In the genomic region with DNA sequence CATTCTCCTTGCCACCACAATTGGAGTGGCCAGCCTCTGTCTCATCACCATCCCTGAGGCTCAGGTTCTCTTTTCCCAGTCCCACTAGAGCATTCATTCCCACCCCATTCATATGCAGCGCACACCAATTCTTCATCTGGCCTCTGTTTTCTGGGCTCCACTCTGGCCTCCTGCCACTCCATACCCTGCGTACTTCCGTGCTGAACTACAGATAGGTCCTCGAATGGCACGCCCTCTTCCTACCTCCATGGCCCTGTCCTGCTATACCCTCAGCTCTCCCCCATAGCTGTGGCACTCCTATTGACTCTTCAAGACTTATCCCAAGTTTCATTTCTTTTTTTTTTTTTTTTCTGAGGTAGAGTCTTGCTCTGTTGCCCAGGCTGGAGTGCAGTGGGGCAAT, we compare ENCODE assay signal across 30 cellular contexts. TPM values are rescaled to one million over a fixed set of nuclear protein-coding genes. Genes with fewer than 3 reads are reported as not detected.
"Had no signal": no experiment of that assay in that cellular context is flagged by ENCODE, and none has a peak within 500 bp of the region (broad histone marks: within the 10 kb centered on the region; RNA-seq: fewer than 3 reads in every experiment).

No MANE protein-coding gene starts in this region.

- H3K27me3 ChIP-seq: brain microvascular endothelial cell had no signal

- H3K4me1 Mint-ChIP-seq: central memory CD8-positive, alpha-beta T cell had no signal

- H3K4me3 ChIP-seq: esophagus squamous epithelium, gastroesophageal sphincter had no signal

- ATAC-seq: activated T-cell treated with anti-CD3 and anti-CD28 coated beads, Interleukin-2, amount 50 U/mL, for 4 hours; activated T-helper 17 cell treated with anti-CD3 and anti-CD28 coated beads, Interleukin-2, amount 50 U/mL, for 72 hours; effector memory CD8-positive, alpha-beta T cell; gastroesophageal sphincter; WTC11 had no signal

- H3K4me3 Mint-ChIP-seq: activated CD4-positive, alpha-beta memory T cell treated with anti-CD3 and anti-CD28 coated beads, Interleukin-2, amount 10 ng/mL, durations not matched to agents 7 days and 5 days; activated CD4-positive, alpha-beta T cell treated with anti-CD3 and anti-CD28 coated beads, Interleukin-2, amount 10 ng/mL, durations not matched to agents 7 days and 5 days; activated naive CD8-positive, alpha-beta T cell; activated T-cell treated with anti-CD3 and anti-CD28 coated beads, Interleukin-2, amount 50 U/mL, for 4 hours; activated T-helper 17 cell treated with anti-CD3 and anti-CD28 coated beads, Interleukin-2, amount 50 U/mL, for 72 hours; central memory CD8-positive, alpha-beta T cell; effector memory CD8-positive, alpha-beta T cell; WTC11 had no signal

- H3K9me3 Mint-ChIP-seq: activated CD4-positive, alpha-beta memory T cell treated with anti-CD3 and anti-CD28 coated beads, Interleukin-2, amount 10 ng/mL, durations not matched to agents 7 days and 5 days; activated CD4-positive, alpha-beta T cell treated with anti-CD3 and anti-CD28 coated beads, Interleukin-2, amount 10 ng/mL, durations not matched to agents 7 days and 5 days; activated T-cell treated with anti-CD3 and anti-CD28 coated beads, Interleukin-2, amount 50 U/mL, for 4 hours; activated T-helper 17 cell treated with anti-CD3 and anti-CD28 coated beads, Interleukin-2, amount 50 U/mL, for 72 hours; central memory CD8-positive, alpha-beta T cell; effector memory CD8-positive, alpha-beta T cell; WTC11 had no signal

- H3K27ac ChIP-seq: brain microvascular endothelial cell, epithelial cell of prostate, esophagus squamous epithelium, gastroesophageal sphincter, VCaP had no signal

- H3K9me3 ChIP-seq: esophagus squamous epithelium, gastroesophageal sphincter had no signal

- DNase-seq: activated CD4-positive, alpha-beta memory T cell treated with anti-CD3 and anti-CD28 coated beads, Interleukin-2, amount 10 ng/mL, durations not matched to agents 7 days and 5 days; activated CD4-positive, alpha-beta T cell treated with anti-CD3 and anti-CD28 coated beads for 1 hour; activated CD4-positive, alpha-beta T cell treated with anti-CD3 and anti-CD28 coated beads for 4 hours; activated CD4-positive, alpha-beta T cell treated with anti-CD3 and anti-CD28 coated beads, Interleukin-2, amount 10 ng/mL, durations not matched to agents 7 days and 5 days; activated CD4-positive, alpha-beta T cell treated with anti-CD3 and anti-CD28 coated beads, Interleukin-2, amount 50 U/mL, for 4 hours; activated CD8-positive, alpha-beta memory T cell treated with anti-CD3 and anti-CD28 coated beads, Interleukin-2, amount 50 U/mL, for 48 hours; activated effector memory CD4-positive, alpha-beta T cell treated with Interleukin-2 at 50 U/mL for 16 hours; activated gamma-delta T cell treated with Interleukin-2 at 50 U/mL for 16 hours; activated naive CD4-positive, alpha-beta T cell treated with anti-CD3 and anti-CD28 coated beads, Interleukin-2, amount 50 U/mL, for 16 hours; activated naive CD4-positive, alpha-beta T cell treated with Interleukin-2 at 50 U/mL for 16 hours; activated T-cell treated with anti-CD3 and anti-CD28 coated beads for 4 hours; activated T-cell treated with anti-CD3 and anti-CD28 coated beads, Interleukin-2, amount 50 U/mL, for 4 hours; amniotic stem cell; brain microvascular endothelial cell; cortex of kidney; dermis blood vessel endothelial cell; effector CD4-positive, alpha-beta T cell; effector memory CD8-positive, alpha-beta T cell; esophagus squamous epithelium; foreskin melanocyte; T-helper 2 cell had no signal

- H3K36me3 Mint-ChIP-seq: activated naive CD8-positive, alpha-beta T cell; WTC11 had no signal

- H3K27ac Mint-ChIP-seq: activated CD4-positive, alpha-beta memory T cell treated with anti-CD3 and anti-CD28 coated beads, Interleukin-2, amount 10 ng/mL, durations not matched to agents 7 days and 5 days; activated CD4-positive, alpha-beta T cell treated with anti-CD3 and anti-CD28 coated beads, Interleukin-2, amount 10 ng/mL, durations not matched to agents 7 days and 5 days; activated naive CD8-positive, alpha-beta T cell; activated T-helper 17 cell treated with anti-CD3 and anti-CD28 coated beads, Interleukin-2, amount 50 U/mL, for 72 hours; effector memory CD8-positive, alpha-beta T cell; WTC11 had no signal

- H3K36me3 ChIP-seq: brain microvascular endothelial cell, esophagus squamous epithelium, gastroesophageal sphincter had no signal

RNA-seq across cellular contexts. Expression of gene PAQR5, which starts 25.9 kb away (rescaled TPM):
- total RNA-seq: activated CD4-positive, alpha-beta memory T cell treated with anti-CD3 and anti-CD28 coated beads, Interleukin-2, amount 10 ng/mL, durations not matched to agents 7 days and 5 days; activated CD4-positive, alpha-beta T cell treated with anti-CD3 and anti-CD28 coated beads, Interleukin-2, amount 10 ng/mL, durations not matched to agents 7 days and 5 days; activated T-helper 17 cell treated with anti-CD3 and anti-CD28 coated beads, Interleukin-2, amount 50 U/mL, for 72 hours; dermis blood vessel endothelial cell; glomerular endothelial cell; T-helper 1 cell treated with Interleukin-12 subunit alpha and Interleukin-12 subunit beta and Interleukin-4 antibody, amounts not matched to agents 30 ng/mL and 1 ng/mL, for 36 hours had no signal
